Comparison of ENCODE assay signal across 9 cellular contexts in genomic region chr22:35312198-35313059, GRCh38. TPM values are rescaled to one million over a fixed set of nuclear protein-coding genes. Genes with fewer than 3 reads are reported as not detected.
A peak's percentile ranks its signal among the peaks of the same experiment; 100 is the strongest.
DNase-seq lines count a peak whose midpoint lies in the region; ATAC-seq, FAIRE-seq and TF ChIP-seq lines count a peak whose summit lies in the region.
"Had no signal": no experiment of that assay in that cellular context is flagged by ENCODE, and none has a peak within 500 bp of the region (broad histone marks: within the 10 kb centered on the region; RNA-seq: fewer than 3 reads in every experiment).

No MANE protein-coding gene starts in this region.

- H2BK12ac ChIP-seq in trophoblast cell (ENCODE audit: low read length), result no peak overlapping the region

- H3K18ac ChIP-seq in trophoblast cell (ENCODE audit: low read length), result no peak overlapping the region

- H3K79me2 ChIP-seq in trophoblast cell (ENCODE audit: control insufficient read depth, insufficient read depth, low read length, poor library complexity), result peaks cover 3% of the 10 kb centered on the region

- no CpG with 5 or more reads among the region's 13 CpGs for WGBS in trophoblast cell (ENCODE audit: extremely low coverage, insufficient coverage, insufficient read length)

- H4K12ac ChIP-seq in trophoblast cell (ENCODE audit: low read depth, low read length), result no peak overlapping the region

- peaks cover 18 to 26% of the 10 kb centered on the region in 2 experiments for H3K4me1 ChIP-seq in trophoblast cell (ENCODE audit: control insufficient read depth in 1 of 2, insufficient read depth in 2 of 2, low read length in 2 of 2)

- H3K27ac ChIP-seq in trophoblast cell (ENCODE audit: low read depth, low read length) (no peak overlapping the region), substantia nigra (ENCODE audit: low read depth, low read length, poor library complexity, severe bottlenecking) (no peak overlapping the region)

- H3K9me3 ChIP-seq in trophoblast cell (ENCODE audit: insufficient read depth, low read depth, low read length), result peaks cover 2% of the 10 kb centered on the region

- TF ChIP-seq CTCF in epithelial cell of proximal tubule (conservative IDR thresholded peaks at IDR 0.05; ENCODE audit: low read depth, low read length), result no peak

- no peak overlapping the region for H2BK120ac ChIP-seq in trophoblast cell (ENCODE audit: insufficient read depth, low read length, poor library complexity)

- no peak overlapping the region for H3K14ac ChIP-seq in trophoblast cell (ENCODE audit: low read length)

- DNase-seq in GM03348 (ENCODE audit: low spot score) (peak; percentile 59), RCC 7860 (ENCODE audit: low spot score) (peak; percentile 86), epithelial cell of proximal tubule (ENCODE audit: low read depth) (peak; percentile 75), trophoblast cell (peak; percentile 65 to 75), NCI-H1694 (lab: John Stamatoyannopoulos, UW) (no peak), substantia nigra (lab: John Stamatoyannopoulos, UW) (no peak), NCI-H526 treated with DMSO at 0.1 percent for 48 hours (lab: John Stamatoyannopoulos, UW) (no peak)
- DNase-seq: central memory CD4-positive, alpha-beta T cell had no signal

- no peak overlapping the region for H4K8ac ChIP-seq in trophoblast cell (ENCODE audit: low read depth, low read length)

- no peak overlapping the region for H2AK5ac ChIP-seq in trophoblast cell (ENCODE audit: low read length)

- no peaks in the 10 kb centered on the region for H3K79me1 ChIP-seq in trophoblast cell (ENCODE audit: low read length)

- no peak overlapping the region for H3K4ac ChIP-seq in trophoblast cell (ENCODE audit: low read depth, low read length)

- H2AFZ ChIP-seq in trophoblast cell (ENCODE audit: insufficient read depth, low read length, poor library complexity), result no peak overlapping the region

- no peak overlapping the region for H3K4me2 ChIP-seq in trophoblast cell (ENCODE audit: low read length)

- peak; percentile 4 for FAIRE-seq in RCC 7860 (lab: Jason Lieb, UNC)

- ATAC-seq in GM18520 (IDR thresholded peaks at IDR 0.05; ENCODE audit: unreplicated experiment), result no peak

- H3K23ac ChIP-seq in trophoblast cell (ENCODE audit: low read length), result no peak overlapping the region

- no peak overlapping the region for H4K91ac ChIP-seq in trophoblast cell (ENCODE audit: low read depth, low read length)

- no peak overlapping the region for H3K4me3 ChIP-seq in epithelial cell of proximal tubule (ENCODE audit: low read depth, low read length)
- no peak overlapping the region for H3K4me3 ChIP-seq in trophoblast cell (ENCODE audit: low read depth, low read length)

- no peaks in the 10 kb centered on the region for H3K27me3 ChIP-seq in trophoblast cell (ENCODE audit: insufficient read depth, low read length)

- H3K36me3 ChIP-seq in trophoblast cell (ENCODE audit: control insufficient read depth in 1 of 2, insufficient read depth in 2 of 2, low read length in 2 of 2), result peaks cover 5 to 17% of the 10 kb centered on the region in 2 experiments

- H3K9ac ChIP-seq in trophoblast cell (ENCODE audit: low read length), result no peak overlapping the region

- H2BK5ac ChIP-seq in trophoblast cell (ENCODE audit: low read depth, low read length, poor library complexity), result no peak overlapping the region

RNA-seq across cellular contexts. Expression of gene TOM1, which starts 12.7 kb away (rescaled TPM):
- 17.2 and 24.0 TPM in 2 replicates for total RNA-seq in epithelial cell of proximal tubule
- 41.6 and 45.0 TPM in 2 replicates for polyA plus RNA-seq in trophoblast cell (2013)

RNA-seq across cellular contexts. Expression of gene HMGXB4, which starts 55.1 kb away (rescaled TPM):
- 22.4 and 24.7 TPM in 2 replicates for total RNA-seq in epithelial cell of proximal tubule
- 22.9 and 23.8 TPM in 2 replicates for polyA plus RNA-seq in trophoblast cell (2013)

Comparison
In these comparisons a context has a peak if more than half of its experiments do, and no peak if none do; other contexts are left out.
1. DNase-seq: peak in GM03348 (single experiment), RCC 7860 (single experiment), epithelial cell of proximal tubule (single experiment) and trophoblast cell (2 of 2); none in NCI-H1694 (single experiment), substantia nigra (0 of 49) and NCI-H526 treated with DMSO at 0.1 percent for 48 hours (single experiment).